14 cellular contexts compared by ENCODE assay signal in genomic region chr15:25177955-25178801, GRCh38.
DNase-seq lines count a peak whose midpoint lies in the region; ATAC-seq and TF ChIP-seq lines count a peak whose summit lies in the region.
"Had no signal": no experiment of that assay in that cellular context is flagged by ENCODE, and none has a peak within 500 bp of the region (broad histone marks: within the 10 kb centered on the region; RNA-seq: fewer than 3 reads in every experiment).

No MANE protein-coding gene starts in this region.

- no peak overlapping the region for H3K4me3 Mint-ChIP-seq in activated naive CD4-positive, alpha-beta T cell treated with anti-CD3 and anti-CD28 coated beads for 36 hours
- no peak overlapping the region for H3K4me3 Mint-ChIP-seq in endodermal cell
- H3K4me3 Mint-ChIP-seq: activated T-helper 17 cell treated with anti-CD3 and anti-CD28 coated beads, Interleukin-2, amount 50 U/mL, for 72 hours; IgD-negative memory B cell had no signal

- no peaks in the 10 kb centered on the region for H3K27me3 ChIP-seq in endodermal cell (ENCODE audit: control insufficient read depth, insufficient read depth, low read length, poor library complexity, severe bottlenecking)
- H3K27me3 ChIP-seq: thyroid gland had no signal

- H3K27ac Mint-ChIP-seq in activated naive CD4-positive, alpha-beta T cell treated with anti-CD3 and anti-CD28 coated beads for 36 hours, result no peak overlapping the region
- no peak overlapping the region for H3K27ac Mint-ChIP-seq in endodermal cell
- H3K27ac Mint-ChIP-seq: activated T-helper 17 cell treated with anti-CD3 and anti-CD28 coated beads, Interleukin-2, amount 50 U/mL, for 72 hours; IgD-negative memory B cell had no signal

- H3K9me3 Mint-ChIP-seq in activated naive CD4-positive, alpha-beta T cell treated with anti-CD3 and anti-CD28 coated beads for 36 hours, result peaks cover 29% of the 10 kb centered on the region
- peaks cover 95% of the 10 kb centered on the region for H3K9me3 Mint-ChIP-seq in endodermal cell

- TF ChIP-seq CTCF in endodermal cell (conservative IDR thresholded peaks at IDR 0.05), result no peak

- no peak overlapping the region for H3K4me3 ChIP-seq in endodermal cell (ENCODE audit: low read length)
- H3K4me3 ChIP-seq: thyroid gland had no signal

- H3K4me1 Mint-ChIP-seq in activated naive CD4-positive, alpha-beta T cell treated with anti-CD3 and anti-CD28 coated beads for 36 hours (ENCODE audit: low read depth), result no peaks in the 10 kb centered on the region
- no peaks in the 10 kb centered on the region for H3K4me1 Mint-ChIP-seq in endodermal cell
- H3K4me1 Mint-ChIP-seq: activated T-helper 17 cell treated with anti-CD3 and anti-CD28 coated beads, Interleukin-2, amount 50 U/mL, for 72 hours; IgD-negative memory B cell had no signal

- CTCF ChIA-PET in activated naive CD4-positive, alpha-beta T cell treated with anti-CD3 and anti-CD28 coated beads for 36 hours (lab: Charles Lee), result interaction anchor here (0.6 kb wide), 1 partner anchor 1543 kb away, joined by 3 read pairs; no protein-coding TSS in a partner anchor

- H3K27ac ChIP-seq in endodermal cell (ENCODE audit: low read depth, low read length), result no peak overlapping the region
- H3K27ac ChIP-seq: thyroid gland had no signal

- 78 to 84% methylated on average over 7 to 11 of the region's 11 CpGs for WGBS in endodermal cell (ENCODE audit: insufficient coverage in 1 of 2, insufficient read length in 1 of 2), 2 experiments

- intact Hi-C loops in activated naive CD4-positive, alpha-beta T cell treated with anti-CD3 and anti-CD28 coated beads for 36 hours (cut with micrococcal nuclease), result no loop called here

- H3K36me3 Mint-ChIP-seq in activated naive CD4-positive, alpha-beta T cell treated with anti-CD3 and anti-CD28 coated beads for 36 hours (ENCODE audit: low read depth), result peaks cover 3% of the 10 kb centered on the region
- H3K36me3 Mint-ChIP-seq in endodermal cell (ENCODE audit: low read depth), result no peaks in the 10 kb centered on the region
- H3K36me3 Mint-ChIP-seq: IgD-negative memory B cell had no signal

- no peak overlapping the region for H3K9ac ChIP-seq in endodermal cell (ENCODE audit: extremely low read depth, low read length, poor library complexity, severe bottlenecking)

- H3K9me3 ChIP-seq in endodermal cell (ENCODE audit: control insufficient read depth, low read length), result peaks cover 18% of the 10 kb centered on the region
- H3K9me3 ChIP-seq: thyroid gland had no signal

- no peaks in the 10 kb centered on the region for H3K4me1 ChIP-seq in endodermal cell (ENCODE audit: control insufficient read depth, insufficient read depth, low read length)
- H3K4me1 ChIP-seq: thyroid gland had no signal

- no peaks in the 10 kb centered on the region for H3K36me3 ChIP-seq in endodermal cell (ENCODE audit: control insufficient read depth, insufficient read depth, low read length)
- H3K36me3 ChIP-seq: thyroid gland had no signal

- ATAC-seq in GM19467 (IDR thresholded peaks at IDR 0.05; ENCODE audit: unreplicated experiment), result no peak
- ATAC-seq: activated T-helper 17 cell treated with anti-CD3 and anti-CD28 coated beads, Interleukin-2, amount 50 U/mL, for 72 hours had no signal

- DNase-seq in activated naive CD4-positive, alpha-beta T cell treated with anti-CD3 and anti-CD28 coated beads, Interleukin-2, amount 50 U/mL, for 16 hours, result peak; percentile 7
- no peak for DNase-seq in activated naive CD4-positive, alpha-beta T cell treated with anti-CD3 and anti-CD28 coated beads for 36 hours
- DNase-seq in endodermal cell (peak; percentile 12), mesenteric fat pad (ENCODE audit: low spot score) (peak; percentile 69), ureter (ENCODE audit: low spot score) (peak; percentile 29), AG08396 (ENCODE audit: low spot score) (no peak), middle frontal gyrus (ENCODE audit: extremely low spot score, low spot score) (no peak)
- DNase-seq: ACHN, Calu3, NCI-H2227 treated with DMSO at 0.1 percent for 48 hours had no signal

- H3K27me3 Mint-ChIP-seq in activated naive CD4-positive, alpha-beta T cell treated with anti-CD3 and anti-CD28 coated beads for 36 hours (ENCODE audit: low read depth), result no peaks in the 10 kb centered on the region
- H3K27me3 Mint-ChIP-seq in endodermal cell (ENCODE audit: insufficient read depth), result no peaks in the 10 kb centered on the region
- H3K27me3 Mint-ChIP-seq: activated T-helper 17 cell treated with anti-CD3 and anti-CD28 coated beads, Interleukin-2, amount 50 U/mL, for 72 hours; IgD-negative memory B cell had no signal

Comparison
In these comparisons a context has a peak if more than half of its experiments do, and no peak if none do; other contexts are left out.
1. DNase-seq: peak in activated naive CD4-positive, alpha-beta T cell treated with anti-CD3 and anti-CD28 coated beads, Interleukin-2, amount 50 U/mL, for 16 hours (single experiment), endodermal cell (single experiment), mesenteric fat pad (single experiment) and ureter (single experiment); none in activated naive CD4-positive, alpha-beta T cell treated with anti-CD3 and anti-CD28 coated beads for 36 hours (single experiment), AG08396 (single experiment) and middle frontal gyrus (single experiment).